In genomic region chr4:182832352-182833120, GRCh38 we compare ENCODE assay signal across 17 cellular contexts.
"Had no signal": no experiment of that assay in that cellular context is flagged by ENCODE, and none has a peak within 500 bp of the region (broad histone marks: within the 10 kb centered on the region; RNA-seq: fewer than 3 reads in every experiment).

No MANE protein-coding gene starts in this region.

- H3K9me3 ChIP-seq: adrenal gland, colonic mucosa, gastroesophageal sphincter, lower lobe of right lung, prostate gland, sigmoid colon, testis, upper lobe of right lung had no signal

- H3K27me3 ChIP-seq: colonic mucosa, testis had no signal

- ATAC-seq: gastroesophageal sphincter, left cardiac atrium, lower lobe of right lung, upper lobe of right lung had no signal

- H3K27ac ChIP-seq: adrenal gland, colonic mucosa, gastroesophageal sphincter, lower lobe of right lung, prostate gland, sigmoid colon, testis, upper lobe of right lung had no signal

- H3K36me3 ChIP-seq: adrenal gland, colonic mucosa, gastroesophageal sphincter, lower lobe of right lung, prostate gland, sigmoid colon, upper lobe of right lung had no signal

- DNase-seq: activated CD4-positive, alpha-beta T cell treated with anti-CD3 and anti-CD28 coated beads, Interleukin-2, amount 50 U/mL, for 1 hour; activated CD4-positive, CD25-positive, alpha-beta regulatory T cell; activated naive CD4-positive, alpha-beta T cell treated with anti-CD3 and anti-CD28 coated beads, Interleukin-2, amount 50 U/mL, for 16 hours; activated T-cell treated with anti-CD3 and anti-CD28 coated beads, Interleukin-2, amount 50 U/mL, for 1 hour; adrenal gland; colonic mucosa; effector CD4-positive, alpha-beta T cell; left cardiac atrium; lower lobe of right lung; naive B cell; sigmoid colon; stimulated activated CD4-positive, alpha-beta T cell treated with anti-CD3 and anti-CD28 coated beads, Interleukin-12 subunit alpha, Interleukin-12 subunit beta, amount 100 ng/mL, for 4 hours; stimulated activated naive CD4-positive, alpha-beta T cell; testis; upper lobe of right lung had no signal

- H3K4me1 ChIP-seq: adrenal gland, colonic mucosa, gastroesophageal sphincter, lower lobe of right lung, prostate gland, sigmoid colon, testis, upper lobe of right lung had no signal

- H3K4me3 ChIP-seq: adrenal gland, colonic mucosa, gastroesophageal sphincter, lower lobe of right lung, prostate gland, sigmoid colon, testis, upper lobe of right lung had no signal
